Comparison of ENCODE assay signal across 1 cellular context in genomic region chr7:102464577-102465280, GRCh38.
TF ChIP-seq lines count a peak whose summit lies in the region.

Gene ALKBH4 (minus strand): TSS chr7:102464863. CDS start chr7:102464836, 27 bp downstream.
Gene LRWD1 (plus strand): TSS chr7:102464984. CDS start chr7:102465081, 97 bp downstream.

TF ChIP-seq in K562, 482 proteins besides CTCF, POLR2A, EP300 and RAD21 (continued from another document and continues in another):
- TF ChIP-seq PRDM10 (IDR thresholded peaks at IDR 0.05; ENCODE audit: partially characterized antibody) (peak; percentile 64), ZKSCAN1 (IDR thresholded peaks at IDR 0.05; ENCODE audit: low read depth, low read length) (peak; percentile 84), USF1 (CRISPR knock-in tag; IDR thresholded peaks at IDR 0.05) (peak; percentile 83), SMARCA5 (IDR thresholded peaks at IDR 0.05) (peak; percentile 0; the same call in 1 of the 2 replicates), BRCA1 (IDR thresholded peaks at IDR 0.05) (no peak), BRCA1 (CRISPR knock-in tag; IDR thresholded peaks at IDR 0.05) (no peak), SMC3 (conservative IDR thresholded peaks at IDR 0.05; ENCODE audit: insufficient read depth, low read depth, low read length) (peak; percentile 37), RERE (CRISPR knock-in tag; IDR thresholded peaks at IDR 0.05; ENCODE audit: borderline replicate concordance) (0 out of 2 replicates have a peak, but pooled peaks have one; percentile 37), ELK3 (CRISPR knock-in tag; IDR thresholded peaks at IDR 0.05) (no peak), CREB3 (tag; conservative IDR thresholded peaks at IDR 0.05; ENCODE audit: low read depth) (no peak), ZNF316 (IDR thresholded peaks at IDR 0.05) (no peak), TCF15 (CRISPR knock-in tag; IDR thresholded peaks at IDR 0.05) (no peak), HINFP (tag; conservative IDR thresholded peaks at IDR 0.05; ENCODE audit: low read depth) (peak; percentile 85), CHD2 (IDR thresholded peaks at IDR 0.05; ENCODE audit: low read depth, low read length) (0 out of 2 replicates have a peak, but pooled peaks have one; percentile 13), SREBF1 (IDR thresholded peaks at IDR 0.05; ENCODE audit: borderline replicate concordance, low read depth, low read length) (no peak), RBM14 (IDR thresholded peaks at IDR 0.05; ENCODE audit: borderline replicate concordance, insufficient read depth, low read depth, low read length) (0 out of 2 replicates have a peak, but pooled peaks have one; percentile 36), KDM4B (IDR thresholded peaks at IDR 0.05; ENCODE audit: borderline replicate concordance in 2 of 2, low read depth in 1 of 2) (peak in 1 of 2 experiments; percentile 78; a peak in 1 of 4 replicates), WHSC1 (IDR thresholded peaks at IDR 0.05; ENCODE audit: low read length) (no peak), MCM3 (IDR thresholded peaks at IDR 0.05) (no peak), VEZF1 (CRISPR knock-in tag; IDR thresholded peaks at IDR 0.05) (peak; percentile 94), ZFX (CRISPR knock-in tag; IDR thresholded peaks at IDR 0.05) (peak; percentile 64; the same call in 1 of the 2 replicates), NR3C1 (CRISPR knock-in tag; IDR thresholded peaks at IDR 0.05) (no peak; the same call in 1 of the 2 replicates), ZBTB9 (CRISPR knock-in tag; IDR thresholded peaks at IDR 0.05) (peak; percentile 66; the same call in 1 of the 2 replicates), FOXA1 (IDR thresholded peaks at IDR 0.05; ENCODE audit: borderline replicate concordance) (no peak), SAFB (IDR thresholded peaks at IDR 0.05; ENCODE audit: borderline replicate concordance, low read depth, low read length) (peak; percentile 97), FOXA3 (CRISPR knock-in tag; conservative IDR thresholded peaks at IDR 0.05 in 1 of 2, IDR thresholded peaks at IDR 0.05 in 1 of 2) (0 out of 4 replicates have a peak, but pooled peaks of 1 of the 2 experiments have one; percentile 68), ZNF655 (CRISPR knock-in tag; IDR thresholded peaks at IDR 0.05) (no peak), NFRKB (IDR thresholded peaks at IDR 0.05; ENCODE audit: low read depth) (no peak), TCF3 (CRISPR knock-in tag; IDR thresholded peaks at IDR 0.05) (0 out of 2 replicates have a peak, but pooled peaks have one; percentile 7), MTA3 (IDR thresholded peaks at IDR 0.05; ENCODE audit: borderline replicate concordance) (peak; percentile 91), SMAD2 (IDR thresholded peaks at IDR 0.05; ENCODE audit: low read depth, low read length) (no peak), PHB2 (IDR thresholded peaks at IDR 0.05; ENCODE audit: low read depth) (no peak), ID3 (CRISPR knock-in tag; IDR thresholded peaks at IDR 0.05) (no peak), ID3 (tag; IDR thresholded peaks at IDR 0.05) (0 out of 2 replicates have a peak, but pooled peaks have one; percentile 60), ZNF347 (CRISPR knock-in tag; IDR thresholded peaks at IDR 0.05; ENCODE audit: low read depth) (no peak), ZNF280A (IDR thresholded peaks at IDR 0.05; ENCODE audit: low read depth, partially characterized antibody) (no peak)
